ENCODE assay signal across 16 cellular contexts in the genomic region with DNA sequence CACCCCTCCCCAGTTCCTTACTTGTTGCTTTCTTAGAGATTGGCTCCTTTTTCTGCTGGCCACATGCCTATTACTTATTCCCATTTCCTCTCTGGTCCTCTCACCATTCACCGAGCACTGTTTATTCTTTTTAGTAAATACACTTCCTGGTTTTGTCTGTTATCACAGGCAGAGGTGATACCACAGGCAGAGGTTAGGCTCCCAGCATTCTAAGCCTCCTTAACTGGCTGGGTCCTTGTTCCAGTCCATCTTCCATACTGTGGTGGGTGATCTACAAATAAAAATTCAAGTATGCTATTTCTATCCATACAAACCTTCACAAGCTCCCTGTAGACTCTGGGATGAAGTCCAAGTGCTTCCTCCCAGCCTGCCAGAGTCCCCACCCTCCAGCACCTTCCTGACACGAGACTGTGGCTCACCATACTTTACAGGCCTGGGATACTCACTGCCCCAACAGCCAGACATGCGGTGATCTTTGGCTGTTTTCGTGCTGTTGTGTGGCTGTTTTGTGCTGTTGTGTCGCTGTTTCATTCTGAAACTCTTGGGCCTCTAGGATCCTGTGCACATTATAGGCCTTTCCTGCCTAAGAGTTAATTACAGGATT.
DNase-seq lines count a peak whose midpoint lies in the region; ATAC-seq and TF ChIP-seq lines count a peak whose summit lies in the region.
"Had no signal": no experiment of that assay in that cellular context is flagged by ENCODE, and none has a peak within 500 bp of the region (broad histone marks: within the 10 kb centered on the region; RNA-seq: fewer than 3 reads in every experiment).

No MANE protein-coding gene starts in this region.

- CTCF ChIA-PET in OCI-LY7 (lab: Charles Lee; ENCODE audit: unreplicated experiment), result no interaction called here

- no peak for ATAC-seq in GM21737 (IDR thresholded peaks at IDR 0.05; ENCODE audit: unreplicated experiment)
- ATAC-seq: body of pancreas, natural killer cell, PC-3 had no signal

- intact Hi-C loops in OCI-LY7 (cut with micrococcal nuclease; ENCODE audit: unreplicated experiment), result no loop called here

- H3K4me3 Mint-ChIP-seq in chondrocyte (ENCODE audit: unreplicated experiment) (no peak overlapping the region), progenitor cell of endocrine pancreas (ENCODE audit: low read depth) (no peak overlapping the region)
- H3K4me3 Mint-ChIP-seq: activated CD4-positive, alpha-beta T cell treated with anti-CD3 and anti-CD28 coated beads, Interleukin-2, amount 10 ng/mL, durations not matched to agents 7 days and 5 days; natural killer cell had no signal

- H3K4me3 ChIP-seq in WERI-Rb-1 (ENCODE audit: low read depth, low read length), result no peak overlapping the region
- no peak overlapping the region for H3K4me3 ChIP-seq in OCI-LY7 (ENCODE audit: low read depth, low read length, poor library complexity, severe bottlenecking)
- H3K4me3 ChIP-seq: body of pancreas, spleen, testis had no signal

- POLR2A ChIA-PET in OCI-LY7 (lab: Charles Lee), result no interaction called here

- H3K4me1 ChIP-seq in OCI-LY7 (ENCODE audit: insufficient read depth, low read length, poor library complexity, severe bottlenecking), result no peaks in the 10 kb centered on the region
- H3K4me1 ChIP-seq: body of pancreas, spleen, testis had no signal

- H3K9me3 Mint-ChIP-seq in chondrocyte (ENCODE audit: low read depth) (no peaks in the 10 kb centered on the region), progenitor cell of endocrine pancreas (ENCODE audit: low read depth) (no peaks in the 10 kb centered on the region)
- H3K9me3 Mint-ChIP-seq: activated CD4-positive, alpha-beta T cell treated with anti-CD3 and anti-CD28 coated beads, Interleukin-2, amount 10 ng/mL, durations not matched to agents 7 days and 5 days; natural killer cell had no signal

- H3K9me2 ChIP-seq in OCI-LY7 (ENCODE audit: insufficient read depth, low read length), result no peaks in the 10 kb centered on the region

- H3K27ac Mint-ChIP-seq in chondrocyte (ENCODE audit: unreplicated experiment) (peak overlapping the region; percentile 85), progenitor cell of endocrine pancreas (peak overlapping the region; percentile 87)
- H3K27ac Mint-ChIP-seq: activated CD4-positive, alpha-beta T cell treated with anti-CD3 and anti-CD28 coated beads, Interleukin-2, amount 10 ng/mL, durations not matched to agents 7 days and 5 days; natural killer cell had no signal

- H4K20me1 ChIP-seq in OCI-LY7 (ENCODE audit: insufficient read depth, low read length), result no peaks in the 10 kb centered on the region

- BruUV-seq in OCI-LY7 (replicated peaks; lab: Mats Ljungman, UMichigan), result no TSS peak

- in situ Hi-C loops in G401 (cut with HindIII; ENCODE audit: low sequenced_read_pairs), result no loop called here

- H3K36me3 ChIP-seq in WERI-Rb-1 (no peaks in the 10 kb centered on the region), OCI-LY7 (ENCODE audit: insufficient read depth, low read length) (no peaks in the 10 kb centered on the region)
- H3K36me3 ChIP-seq: spleen had no signal

- TF ChIP-seq CTCF in chondrocyte (IDR thresholded peaks at IDR 0.05) (no peak), progenitor cell of endocrine pancreas (IDR thresholded peaks at IDR 0.05; ENCODE audit: unreplicated experiment) (no peak), WERI-Rb-1 (IDR thresholded peaks at IDR 0.05; ENCODE audit: low read depth, low read length) (no peak), OCI-LY7 (conservative IDR thresholded peaks at IDR 0.05; ENCODE audit: low read length) (no peak)

- H3K27me3 Mint-ChIP-seq in chondrocyte (ENCODE audit: low read depth) (no peaks in the 10 kb centered on the region), progenitor cell of endocrine pancreas (peaks cover 11% of the 10 kb centered on the region)

- no peak overlapping the region for H3K27ac ChIP-seq in WERI-Rb-1
- H3K27ac ChIP-seq in OCI-LY7 (ENCODE audit: low read depth, low read length, poor library complexity, severe bottlenecking), result no peak overlapping the region
- H3K27ac ChIP-seq: body of pancreas, spleen, testis had no signal

- no peaks in the 10 kb centered on the region for H3K27me3 ChIP-seq in WERI-Rb-1 (ENCODE audit: insufficient read depth, low read depth, severe bottlenecking)
- H3K27me3 ChIP-seq: body of pancreas, spleen, testis had no signal

- H3K36me3 Mint-ChIP-seq in chondrocyte (ENCODE audit: low read depth), result no peaks in the 10 kb centered on the region
- H3K36me3 Mint-ChIP-seq in progenitor cell of endocrine pancreas (ENCODE audit: insufficient read depth), result no peaks in the 10 kb centered on the region
- H3K36me3 Mint-ChIP-seq: natural killer cell had no signal

- no peak overlapping the region for H3K4me2 ChIP-seq in OCI-LY7 (ENCODE audit: low read length)

- H3K9me3 ChIP-seq in WERI-Rb-1 (ENCODE audit: severe bottlenecking) (no peaks in the 10 kb centered on the region), OCI-LY7 (ENCODE audit: low read length) (no peaks in the 10 kb centered on the region)
- H3K9me3 ChIP-seq: body of pancreas, spleen, testis had no signal

- DNase-seq in G401 (ENCODE audit: low spot score) (peak; percentile 85), NCI-H2081 treated with DMSO at 0.1 percent for 48 hours (lab: John Stamatoyannopoulos, UW) (peak; percentile 52), chondrocyte (ENCODE audit: low spot score) (no peak), progenitor cell of endocrine pancreas (ENCODE audit: low spot score, unreplicated experiment) (no peak), HK-2 (ENCODE audit: unreplicated experiment) (no peak), WERI-Rb-1 (no peak), OCI-LY7 (ENCODE audit: low spot score) (no peak)
- DNase-seq: activated CD4-positive, alpha-beta T cell treated with anti-CD3 and anti-CD28 coated beads, Interleukin-2, amount 10 ng/mL, durations not matched to agents 7 days and 5 days; body of pancreas; natural killer cell; NCI-H2227 treated with DMSO at 0.1 percent for 48 hours; PC-3; spleen; T-helper 2 cell; testis had no signal

- no peak overlapping the region for H2AFZ ChIP-seq in OCI-LY7 (ENCODE audit: low read length)

- no peaks in the 10 kb centered on the region for H3K79me2 ChIP-seq in OCI-LY7 (ENCODE audit: insufficient read depth, low read depth, low read length)

- peaks cover 76% of the 10 kb centered on the region for H3K4me1 Mint-ChIP-seq in chondrocyte (ENCODE audit: low read depth)
- H3K4me1 Mint-ChIP-seq in progenitor cell of endocrine pancreas (ENCODE audit: low read depth), result peaks cover 73% of the 10 kb centered on the region
- H3K4me1 Mint-ChIP-seq: activated CD4-positive, alpha-beta T cell treated with anti-CD3 and anti-CD28 coated beads, Interleukin-2, amount 10 ng/mL, durations not matched to agents 7 days and 5 days; natural killer cell had no signal

Comparison
In these comparisons a context has a peak if more than half of its experiments do, and no peak if none do; other contexts are left out.
1. DNase-seq: peak in G401 (single experiment) and NCI-H2081 treated with DMSO at 0.1 percent for 48 hours (single experiment); none in chondrocyte (single experiment), progenitor cell of endocrine pancreas (single experiment), HK-2 (single experiment), WERI-Rb-1 (single experiment) and OCI-LY7 (single experiment).